ENCODE assay signal across 8 cellular contexts in genomic region chr6:159727717-159728440, GRCh38. TPM values are rescaled to one million over a fixed set of nuclear protein-coding genes. Genes with fewer than 3 reads are reported as not detected.
DNase-seq lines count a peak whose midpoint lies in the region; ATAC-seq, FAIRE-seq and TF ChIP-seq lines count a peak whose summit lies in the region.

No MANE protein-coding gene starts in this region.

- H3K27me3 ChIP-seq in K562 (ENCODE audit: control insufficient read depth in 2 of 2, insufficient read depth in 2 of 2, low read length in 2 of 2) = no peaks in the 10 kb centered on the region

- peaks cover 9 to 10% of the 10 kb centered on the region in 2 experiments; a peak in 4 of 5 replicates for H3K4me1 ChIP-seq in K562 (replicated peaks in 1 of 2; ENCODE audit: control insufficient read depth in 2 of 2, insufficient read depth in 2 of 2, low read length in 2 of 2)

- no peak for FAIRE-seq in K562 (lab: Jason Lieb, UNC)

- peak overlapping the region; percentile 97 to 99 for H3K9ac ChIP-seq in K562 (ENCODE audit: insufficient read depth in 1 of 2, low read depth in 2 of 2, low read length in 2 of 2)

- CTCF ChIA-PET in K562 (lab: Yijun Ruan, JAX; ENCODE audit: low intra/inter-chr PET ratio) = no interaction called here

- peak overlapping the region; percentile 48; the same call in 1 of the 2 replicates for H2AFZ ChIP-seq in K562 (ENCODE audit: low read depth, low read length)

- H3K36me3 ChIP-seq in K562 (ENCODE audit: control insufficient read depth, insufficient read depth, low read length) = peaks cover 38% of the 10 kb centered on the region

- no TSS peak for BruUV-seq in K562 (replicated peaks; lab: Mats Ljungman, UMichigan)

- peak overlapping the region; percentile 68 for H3K4me3 ChIP-seq in AG09309 (ENCODE audit: control insufficient read depth, low read depth, low read length)
- peak overlapping the region; percentile 88 for H3K4me3 ChIP-seq in K562

- H3K9me3 ChIP-seq in K562 (replicated peaks; ENCODE audit: control insufficient read depth, insufficient read depth, low read depth, low read length) = peaks cover 5% of the 10 kb centered on the region; the same call in 1 of the 2 replicates

- peaks cover 24% of the 10 kb centered on the region; the same call in 1 of the 2 replicates for H4K20me1 ChIP-seq in K562 (replicated peaks; ENCODE audit: control insufficient read depth, insufficient read depth, low read length)

- no peak for TF ChIP-seq CTCF in AG09309 (IDR thresholded peaks at IDR 0.05; ENCODE audit: control insufficient read depth, insufficient read depth, low read depth, low read length, missing control alignments)
- peak in 1 of 3 experiments; percentile 7; a peak in 1 of 6 replicates for TF ChIP-seq CTCF in K562 (IDR thresholded peaks at IDR 0.05 in 2 of 3, conservative IDR thresholded peaks at IDR 0.05 in 1 of 3; ENCODE audit: insufficient read depth in 2 of 3, low read depth in 1 of 3, low read length in 3 of 3)

- ATAC-seq in GM18499 (IDR thresholded peaks at IDR 0.05; ENCODE audit: insufficient read depth, unreplicated experiment) (peak; percentile 11), HG02870 (IDR thresholded peaks at IDR 0.05; ENCODE audit: unreplicated experiment) (peak; percentile 33), K562 (peak; percentile 67)

- peaks cover 96% of the 10 kb centered on the region for H3K79me2 ChIP-seq in K562 (ENCODE audit: control insufficient read depth, insufficient read depth, low read length)

- peak overlapping the region; percentile 78 for H3K4me2 ChIP-seq in K562 (ENCODE audit: insufficient read depth, low read length)

- intact Hi-C loops in K562 (cut with micrococcal nuclease) = loop anchor here (1.0 to 10.0 kb wide), 4 partner anchors 34 to 247 kb away; partner anchors contain the start of genes ACAT2, MRPL18 and SOD2

- POLR2A ChIA-PET in K562 (lab: Yijun Ruan, JAX) = interaction anchor here (0.9 to 3.6 kb wide), 12 partner anchors 8 to 63 kb away, joined by 3 to 28 read pairs (median 8); partner anchors contain the start of genes ACAT2, MRPL18 and TCP1

- in situ Hi-C loops in K562 (cut with MboI) = no loop called here

- TF ChIP-seq RAD21 in K562 (CRISPR knock-in tag; conservative IDR thresholded peaks at IDR 0.05 in 1 of 2, IDR thresholded peaks at IDR 0.05 in 1 of 2) = no peak

- TF ChIP-seq POLR2A in K562 (conservative IDR thresholded peaks at IDR 0.05) = no peak

- no peaks in the 10 kb centered on the region for H3K9me1 ChIP-seq in K562 (ENCODE audit: control insufficient read depth, insufficient read depth, low read length)

- H3K27ac ChIP-seq in K562 (ENCODE audit: extremely low read depth, low read depth, low read length) = peak overlapping the region; percentile 98

- DNase-seq in AG09309 (ENCODE audit: low read depth) (no peak), NCI-H345 (lab: John Stamatoyannopoulos, UW) (peak; percentile 66), K562 (ENCODE audit: extremely low read depth in 1 of 4, low spot score in 3 of 4) (peak in 2 of 4 experiments; percentile 67 to 78), inferior parietal cortex (ENCODE audit: extremely low spot score) (peak; percentile 49), NCI-H2196 treated with DMSO at 0.1 percent for 48 hours (lab: John Stamatoyannopoulos, UW; ENCODE audit: unreplicated experiment) (no peak)
- peak; percentile 8 for DNase-seq in stimulated activated CD8-positive, alpha-beta memory T cell treated with anti-CD3 and anti-CD28 coated beads, Interleukin-7, amount 100 ng/mL, for 24 hours (ENCODE audit: low read depth)

- under 1% methylated on average over 42 of the region's 44 CpGs for WGBS in K562 (ENCODE audit: insufficient coverage, low coverage, missing lambda C conversion rate)

- no peak for TF ChIP-seq EP300 in K562 (IDR thresholded peaks at IDR 0.05; ENCODE audit: low read length)

TF ChIP-seq in K562, 482 proteins besides CTCF, POLR2A, EP300 and RAD21 (continues in another document):
- TF ChIP-seq ETV6 (IDR thresholded peaks at IDR 0.05; ENCODE audit: borderline replicate concordance in 1 of 2, low read depth in 2 of 2, low read length in 1 of 2) = no peak
- TF ChIP-seq ETV6 (CRISPR knock-in tag; IDR thresholded peaks at IDR 0.05; ENCODE audit: borderline replicate concordance) = no peak
- TF ChIP-seq ZNF217 (CRISPR knock-in tag; IDR thresholded peaks at IDR 0.05) = no peak
- TF ChIP-seq FIP1L1 (IDR thresholded peaks at IDR 0.05; ENCODE audit: low read depth, low read length, poor library complexity, severe bottlenecking) = peak; percentile 82
- no peak for TF ChIP-seq LARP7 (IDR thresholded peaks at IDR 0.05)
- no peak for TF ChIP-seq FOXJ3 (CRISPR knock-in tag; IDR thresholded peaks at IDR 0.05)
- TF ChIP-seq ZBTB12 (CRISPR knock-in tag; IDR thresholded peaks at IDR 0.05) = no peak
- TF ChIP-seq CC2D1A (IDR thresholded peaks at IDR 0.05) = no peak
- TF ChIP-seq PHF8 (IDR thresholded peaks at IDR 0.05; ENCODE audit: borderline replicate concordance, low read length) = no peak; the same call in 1 of the 2 replicates
- TF ChIP-seq RFX5 (IDR thresholded peaks at IDR 0.05; ENCODE audit: low read depth, low read length) = no peak
- TF ChIP-seq WHSC1 (IDR thresholded peaks at IDR 0.05; ENCODE audit: low read length) = no peak

RNA-seq across cellular contexts. Expression of gene WTAP, which starts 0.6 kb away (rescaled TPM):
- 63.3 and 139 TPM in 2 replicates for total RNA-seq in K562 (2011; cell fraction: chromatin; rRNA removed; ENCODE audit: low replicate concordance)
- 28.2 and 43.2 TPM in 2 replicates for total RNA-seq in K562 (2011; cell fraction: nucleolus; rRNA removed)
- total RNA-seq in K562 (2011; cell fraction: nucleoplasm; rRNA removed) = 89.1 and 167 TPM in 2 replicates
- 84.3 and 86.0 TPM in 2 replicates for total RNA-seq in K562 (2014; rRNA removed)
- total RNA-seq in K562 (2014; rRNA removed; fragmentation: Illumina TruSeq; extraction: Trizol) = 110 and 124 TPM in 2 replicates
- 117 and 123 TPM in 2 replicates for total RNA-seq in K562 (2015; rRNA removed; fragmentation: Illumina TruSeq; extraction: Trizol)
- total RNA-seq in K562 (2021) = 105 and 110 TPM in 2 replicates
- polyA plus RNA-seq in K562 (2011; rRNA removed) = 34.7 and 52.4 TPM in 2 replicates
- polyA plus RNA-seq in K562 (2011; cell fraction: cytosol; rRNA removed) = 13.4 and 22.5 TPM in 2 replicates
- polyA plus RNA-seq in K562 (2011; cell fraction: nucleus; rRNA removed) = 36.2 and 36.5 TPM in 2 replicates
- polyA plus RNA-seq in K562 (2012) = 76.6 and 96.2 TPM in 2 replicates
- 143 and 156 TPM in 2 replicates for polyA plus RNA-seq in K562 (2014; fragmentation: Illumina TruSeq; extraction: Trizol)
- 100 to 1,000 TPM in 1 of 2 experiments, 10 to 100 TPM in 1; 73.9 to 115 TPM for polyA plus RNA-seq in K562 (2014; fragmentation: Nextera tagmentation; extraction: Ambion mirVana)
- polyA plus RNA-seq in K562 (2014; rRNA removed) = 83.8 and 91.3 TPM in 2 replicates
- polyA minus RNA-seq in K562 (2011; rRNA and poly(A)+ RNA removed) = 111 TPM in 2 replicates
- polyA minus RNA-seq in K562 (2011; cell fraction: cytosol; rRNA and poly(A)+ RNA removed) = 27.6 and 33.8 TPM in 2 replicates
- polyA minus RNA-seq in K562 (2011; cell fraction: nucleus; rRNA and poly(A)+ RNA removed) = 46.2 and 76.4 TPM in 2 replicates

RNA-seq across cellular contexts. Expression of gene ACAT2, which starts 34.0 kb away (rescaled TPM):
- total RNA-seq in K562 (2011; cell fraction: chromatin; rRNA removed; ENCODE audit: low replicate concordance) = 97.0 and 119 TPM in 2 replicates
- total RNA-seq in K562 (2011; cell fraction: nucleolus; rRNA removed) = 75.9 and 101 TPM in 2 replicates
- 118 and 128 TPM in 2 replicates for total RNA-seq in K562 (2011; cell fraction: nucleoplasm; rRNA removed)
- total RNA-seq in K562 (2014; rRNA removed) = 63.0 and 74.1 TPM in 2 replicates
- total RNA-seq in K562 (2014; rRNA removed; fragmentation: Illumina TruSeq; extraction: Trizol) = 151 and 166 TPM in 2 replicates
- 78.8 and 85.6 TPM in 2 replicates for total RNA-seq in K562 (2015; rRNA removed; fragmentation: Illumina TruSeq; extraction: Trizol)
- 131 and 144 TPM in 2 replicates for total RNA-seq in K562 (2021)
- polyA plus RNA-seq in K562 (2011; rRNA removed) = 265 and 286 TPM in 2 replicates
- polyA plus RNA-seq in K562 (2011; cell fraction: cytosol; rRNA removed) = 60.4 and 121 TPM in 2 replicates
- 71.9 and 123 TPM in 2 replicates for polyA plus RNA-seq in K562 (2011; cell fraction: nucleus; rRNA removed)
- 58.3 and 88.8 TPM in 2 replicates for polyA plus RNA-seq in K562 (2012)
- 93.8 and 98.3 TPM in 2 replicates for polyA plus RNA-seq in K562 (2014; fragmentation: Illumina TruSeq; extraction: Trizol)
- polyA plus RNA-seq in K562 (2014; fragmentation: Nextera tagmentation; extraction: Ambion mirVana) = 100 to 1,000 TPM; 247 to 309 TPM
- 90.9 and 94.5 TPM in 2 replicates for polyA plus RNA-seq in K562 (2014; rRNA removed)
- polyA minus RNA-seq in K562 (2011; rRNA and poly(A)+ RNA removed) = 193 and 204 TPM in 2 replicates
- 59.9 and 62.8 TPM in 2 replicates for polyA minus RNA-seq in K562 (2011; cell fraction: cytosol; rRNA and poly(A)+ RNA removed)
- polyA minus RNA-seq in K562 (2011; cell fraction: nucleus; rRNA and poly(A)+ RNA removed) = 42.4 and 92.6 TPM in 2 replicates

RNA-seq across cellular contexts. Expression of gene SOD2, which starts 34.8 kb away (rescaled TPM):
- 40.8 and 47.2 TPM in 2 replicates for total RNA-seq in K562 (2011; cell fraction: chromatin; rRNA removed; ENCODE audit: low replicate concordance)
- total RNA-seq in K562 (2011; cell fraction: nucleolus; rRNA removed) = 16.8 and 23.3 TPM in 2 replicates
- 28.5 and 41.5 TPM in 2 replicates for total RNA-seq in K562 (2011; cell fraction: nucleoplasm; rRNA removed)
- total RNA-seq in K562 (2014; rRNA removed) (87.0 and 95.0 TPM in 2 replicates), K562 (2014; rRNA removed; fragmentation: Illumina TruSeq; extraction: Trizol) (120 and 127 TPM in 2 replicates), K562 (2015; rRNA removed; fragmentation: Illumina TruSeq; extraction: Trizol) (113 and 115 TPM in 2 replicates), K562 (2021) (140 and 147 TPM in 2 replicates)
- polyA plus RNA-seq in K562 (2011; rRNA removed) (95.8 and 116 TPM in 2 replicates), K562 (2014; fragmentation: Illumina TruSeq; extraction: Trizol) (113 and 115 TPM in 2 replicates), K562 (2014; fragmentation: Nextera tagmentation; extraction: Ambion mirVana) (10 to 100 TPM; 39.8 to 58.3 TPM), K562 (2014; rRNA removed) (86.6 and 111 TPM in 2 replicates)
- polyA plus RNA-seq in K562 (2011; cell fraction: cytosol; rRNA removed) = 66.2 and 79.3 TPM in 2 replicates
- 22.1 and 31.7 TPM in 2 replicates for polyA plus RNA-seq in K562 (2011; cell fraction: nucleus; rRNA removed)
- 90.1 and 109 TPM in 2 replicates for polyA plus RNA-seq in K562 (2012)
- polyA minus RNA-seq in K562 (2011; rRNA and poly(A)+ RNA removed) = 123 and 131 TPM in 2 replicates
- polyA minus RNA-seq in K562 (2011; cell fraction: cytosol; rRNA and poly(A)+ RNA removed) = 56.7 and 65.4 TPM in 2 replicates
- polyA minus RNA-seq in K562 (2011; cell fraction: nucleus; rRNA and poly(A)+ RNA removed) = 17.0 and 33.3 TPM in 2 replicates

Comparison
In these comparisons a context has a peak if more than half of its experiments do, and no peak if none do; other contexts are left out.
1. DNase-seq: peak in NCI-H345 (single experiment), inferior parietal cortex (single experiment) and stimulated activated CD8-positive, alpha-beta memory T cell treated with anti-CD3 and anti-CD28 coated beads, Interleukin-7, amount 100 ng/mL, for 24 hours (single experiment); none in AG09309 (single experiment) and NCI-H2196 treated with DMSO at 0.1 percent for 48 hours (single experiment).
2. ATAC-seq: peak in every context shown above with its lines; median percentile 67 in K562; 33 in HG02870; 11 in GM18499.